13 cellular contexts compared by ENCODE assay signal in genomic region chr2:234861841-234862735, GRCh38.
DNase-seq lines count a peak whose midpoint lies in the region; ATAC-seq and TF ChIP-seq lines count a peak whose summit lies in the region.
"Had no signal": no experiment of that assay in that cellular context is flagged by ENCODE, and none has a peak within 500 bp of the region (broad histone marks: within the 10 kb centered on the region; RNA-seq: fewer than 3 reads in every experiment).

No MANE protein-coding gene starts in this region.

- intact Hi-C loops in adrenal gland (cut with DNase I): no loop called here
- intact Hi-C loops in thyroid gland (cut with DNase I): no loop called here

- no peaks in the 10 kb centered on the region for H3K36me3 ChIP-seq in adrenal gland (replicated peaks in 1 of 2)
- no peaks in the 10 kb centered on the region for H3K36me3 ChIP-seq in mesodermal cell (ENCODE audit: control insufficient read depth, insufficient read depth, low read length)
- no peaks in the 10 kb centered on the region for H3K36me3 ChIP-seq in thyroid gland
- H3K36me3 ChIP-seq in SJCRH30: no peaks in the 10 kb centered on the region
- H3K36me3 ChIP-seq: esophagus squamous epithelium, WERI-Rb-1 had no signal

- no peaks in the 10 kb centered on the region for H3K9me3 ChIP-seq in adrenal gland (replicated peaks in 1 of 3)
- peaks cover 4% of the 10 kb centered on the region for H3K9me3 ChIP-seq in mesodermal cell (ENCODE audit: control insufficient read depth, low read length)
- H3K9me3 ChIP-seq in thyroid gland: no peaks in the 10 kb centered on the region
- H3K9me3 ChIP-seq in SJCRH30 (replicated peaks): no peaks in the 10 kb centered on the region
- H3K9me3 ChIP-seq: esophagus squamous epithelium had no signal

- no peaks in the 10 kb centered on the region for H3K27me3 ChIP-seq in adrenal gland
- H3K27me3 ChIP-seq in thyroid gland: no peaks in the 10 kb centered on the region
- H3K27me3 ChIP-seq in SJCRH30: no peaks in the 10 kb centered on the region
- H3K27me3 ChIP-seq: esophagus squamous epithelium had no signal

- H3K4me1 ChIP-seq in adrenal gland (replicated peaks in 1 of 2) (peaks cover 22 to 25% of the 10 kb centered on the region in 2 donors), mesodermal cell (ENCODE audit: control insufficient read depth, insufficient read depth, low read length, poor library complexity, severe bottlenecking) (peaks cover 35% of the 10 kb centered on the region), thyroid gland (no peaks in the 10 kb centered on the region), SJCRH30 (peaks cover 10% of the 10 kb centered on the region; the same call in 1 of the 2 replicates)
- H3K4me1 ChIP-seq: parathyroid adenoma had no signal

- WGBS in adrenal gland, 4 donors: 50 to 62% (median 57%) methylated on average over 12 of the region's 12 CpGs
- 89 to 94% methylated on average over 10 to 11 of the region's 12 CpGs for WGBS in mesodermal cell (ENCODE audit: insufficient coverage in 2 of 2), 2 experiments
- 80 to 86% methylated on average over 12 of the region's 12 CpGs for WGBS in thyroid gland, 2 donors

- H3K27ac ChIP-seq in adrenal gland: peak overlapping the region; percentile 59 to 91 (median 88)
- peak overlapping the region; percentile 41 for H3K27ac ChIP-seq in mesodermal cell (ENCODE audit: low read depth, low read length, severe bottlenecking)
- no peak overlapping the region for H3K27ac ChIP-seq in thyroid gland
- H3K27ac ChIP-seq in SJCRH30: no peak overlapping the region
- H3K27ac ChIP-seq: parathyroid adenoma had no signal

- ATAC-seq in GM21528 (IDR thresholded peaks at IDR 0.05; ENCODE audit: low FRiP score, unreplicated experiment): no peak
- ATAC-seq: GM12878 had no signal

- DNase-seq in adrenal gland (peak in 6 of 7 donors; percentile 38 to 71 (median 59)), fibroblast of mammary gland (ENCODE audit: low read depth) (peak; percentile 10), thyroid gland (peak; percentile 6 to 22), SJCRH30 (no peak), NCI-H82 (lab: John Stamatoyannopoulos, UW) (no peak)
- DNase-seq: activated naive CD4-positive, alpha-beta T cell treated with Interleukin-2 at 50 U/mL for 16 hours; esophagus squamous epithelium; NCI-H1092; WERI-Rb-1 had no signal

- no peak overlapping the region for H3K4me3 ChIP-seq in adrenal gland
- H3K4me3 ChIP-seq in fibroblast of mammary gland (ENCODE audit: control insufficient read depth, low read depth, low read length): no peak overlapping the region
- H3K4me3 ChIP-seq in mesodermal cell (ENCODE audit: extremely low read depth, insufficient read depth, low read length, poor library complexity, severe bottlenecking): no peak overlapping the region
- H3K4me3 ChIP-seq in thyroid gland (replicated peaks in 1 of 3): no peak overlapping the region
- H3K4me3 ChIP-seq in SJCRH30: no peak overlapping the region
- H3K4me3 ChIP-seq: esophagus squamous epithelium, GM12878 had no signal

- no peak for TF ChIP-seq CTCF in adrenal gland (IDR thresholded peaks at IDR 0.05)
- no peak for TF ChIP-seq CTCF in fibroblast of mammary gland (conservative IDR thresholded peaks at IDR 0.05; ENCODE audit: control insufficient read depth, insufficient read depth, low read depth, low read length)
- no peak for TF ChIP-seq CTCF in thyroid gland (IDR thresholded peaks at IDR 0.05)

- no peak for TF ChIP-seq POLR2A in adrenal gland (IDR thresholded peaks at IDR 0.05)
- TF ChIP-seq POLR2A in thyroid gland (IDR thresholded peaks at IDR 0.05): no peak

Comparison
In these comparisons a context has a peak if more than half of its experiments do, and no peak if none do; other contexts are left out.
1. DNase-seq: peak in adrenal gland (6 of 7), fibroblast of mammary gland (single experiment) and thyroid gland (2 of 2); none in SJCRH30 (0 of 2) and NCI-H82 (single experiment).
2. H3K27ac ChIP-seq: peak in adrenal gland (5 of 5) and mesodermal cell (single experiment); none in thyroid gland (0 of 3) and SJCRH30 (single experiment).